ENCODE assay signal across 8 cellular contexts in genomic region chr2:9003366-9003615, GRCh38. TPM values are rescaled to one million over a fixed set of nuclear protein-coding genes. Genes with fewer than 3 reads are reported as not detected.
A peak's percentile ranks its signal among the peaks of the same experiment; 100 is the strongest.
DNase-seq lines count a peak whose midpoint lies in the region; ATAC-seq and TF ChIP-seq lines count a peak whose summit lies in the region.

No MANE protein-coding gene starts in this region.

- peak overlapping the region; percentile 77 for H3K4me3 ChIP-seq in AG09309 (ENCODE audit: control insufficient read depth, low read depth, low read length)
- H3K4me3 ChIP-seq in MG63 = peak overlapping the region; percentile 66
- peak overlapping the region; percentile 58 for H3K4me3 ChIP-seq in epithelial cell of esophagus (ENCODE audit: low read length)
- peak overlapping the region; percentile 81 to 90 for H3K4me3 ChIP-seq in neuronal stem cell (ENCODE audit: low read length in 2 of 2)

- peak overlapping the region; percentile 24 for H2BK120ac ChIP-seq in neuronal stem cell (ENCODE audit: low read depth, low read length)

- no peak overlapping the region for H2BK12ac ChIP-seq in neuronal stem cell (ENCODE audit: low read length)

- H3K4me1 ChIP-seq in neuronal stem cell (ENCODE audit: control insufficient read depth in 2 of 2, insufficient read depth in 1 of 2, low read depth in 1 of 2, low read length in 2 of 2) = peaks cover 2 to 11% of the 10 kb centered on the region in 2 donors

- no peaks in the 10 kb centered on the region for H3K27me3 ChIP-seq in MG63
- no peaks in the 10 kb centered on the region for H3K27me3 ChIP-seq in neuronal stem cell (ENCODE audit: control insufficient read depth in 3 of 3, insufficient read depth in 3 of 3, low read depth in 1 of 3, low read length in 3 of 3)

- H3K4ac ChIP-seq in neuronal stem cell (ENCODE audit: low read length) = no peak overlapping the region

- H3K14ac ChIP-seq in neuronal stem cell (ENCODE audit: low read length) = no peak overlapping the region

- no peak overlapping the region for H4K91ac ChIP-seq in neuronal stem cell (ENCODE audit: low read depth, low read length, poor library complexity)

- TF ChIP-seq CTCF in AG09309 (IDR thresholded peaks at IDR 0.05; ENCODE audit: control insufficient read depth, insufficient read depth, low read depth, low read length, missing control alignments) (no peak), epithelial cell of esophagus (IDR thresholded peaks at IDR 0.05; ENCODE audit: insufficient read depth, low read depth, low read length, missing control alignments) (no peak)

- H2AFZ ChIP-seq in neuronal stem cell (ENCODE audit: low read length) = peak overlapping the region; percentile 89

- peaks cover 5% of the 10 kb centered on the region for H3K79me1 ChIP-seq in neuronal stem cell (ENCODE audit: low read depth, low read length)

- H3K23ac ChIP-seq in neuronal stem cell (ENCODE audit: low read depth, low read length, poor library complexity) = peak overlapping the region; percentile 68

- DNase-seq in AG09309 (ENCODE audit: low read depth) (no peak), MG63 (no peak), epithelial cell of esophagus (ENCODE audit: low read depth) (no peak), neuronal stem cell (ENCODE audit: low spot score) (no peak), RPMI8226 (no peak), NCI-H345 (lab: John Stamatoyannopoulos, UW) (no peak)

- H3K18ac ChIP-seq in neuronal stem cell (ENCODE audit: low read length) = peak overlapping the region; percentile 96

- ATAC-seq in GM18861 (IDR thresholded peaks at IDR 0.05; ENCODE audit: unreplicated experiment) = no peak
- ATAC-seq in GM21825 (IDR thresholded peaks at IDR 0.05; ENCODE audit: unreplicated experiment) = no peak

- peak overlapping the region; percentile 93 for H3K4me2 ChIP-seq in neuronal stem cell (ENCODE audit: insufficient read depth, low read length, poor library complexity, severe bottlenecking)

- no CpG with 5 or more reads among the region's 25 CpGs for WGBS in neuronal stem cell (ENCODE audit: extremely low coverage in 2 of 2, insufficient read length in 2 of 2, insufficient replicate concordance in 1 of 2), 2 donors

- H2AK5ac ChIP-seq in neuronal stem cell (ENCODE audit: low read depth, low read length) = no peak overlapping the region

- H3K36me3 ChIP-seq in MG63 = no peaks in the 10 kb centered on the region
- H3K36me3 ChIP-seq in neuronal stem cell (replicated peaks in 1 of 2; ENCODE audit: control insufficient read depth in 2 of 2, insufficient read depth in 2 of 2, low read length in 2 of 2) = peaks cover 0 to 7% of the 10 kb centered on the region in 2 donors

- H2BK5ac ChIP-seq in neuronal stem cell (ENCODE audit: low read length) = no peak overlapping the region

- H3K27ac ChIP-seq in neuronal stem cell (replicated peaks; ENCODE audit: low read length) = peak overlapping the region; percentile 63

- H4K8ac ChIP-seq in neuronal stem cell (ENCODE audit: low read depth, low read length) = no peak overlapping the region

- H3K9me3 ChIP-seq in MG63 (no peaks in the 10 kb centered on the region), neuronal stem cell (replicated peaks in 1 of 2; ENCODE audit: control insufficient read depth in 2 of 2, insufficient read depth in 1 of 2, low read depth in 1 of 2, low read length in 2 of 2) (peaks cover 0 to 4% of the 10 kb centered on the region in 2 donors)

- peak overlapping the region; percentile 55 for H2BK15ac ChIP-seq in neuronal stem cell (ENCODE audit: low read length)

- H3K9ac ChIP-seq in neuronal stem cell (ENCODE audit: low read depth, low read length, poor library complexity) = peak overlapping the region; percentile 87

RNA-seq across cellular contexts. Expression of gene MBOAT2, which starts 0.2 kb away (rescaled TPM):
- 40.0 and 67.9 TPM in 2 replicates for total RNA-seq in MG63 (2014; rRNA removed; shearing (Covaris generic); ENCODE audit: low replicate concordance)
- polyA plus RNA-seq in neuronal stem cell (2013, experiment 1 of 2) = 21.3 TPM
- polyA plus RNA-seq in neuronal stem cell (2013, experiment 2 of 2) = 22.7 TPM
